Comparison of ENCODE assay signal across 25 cellular contexts in the genomic region with DNA sequence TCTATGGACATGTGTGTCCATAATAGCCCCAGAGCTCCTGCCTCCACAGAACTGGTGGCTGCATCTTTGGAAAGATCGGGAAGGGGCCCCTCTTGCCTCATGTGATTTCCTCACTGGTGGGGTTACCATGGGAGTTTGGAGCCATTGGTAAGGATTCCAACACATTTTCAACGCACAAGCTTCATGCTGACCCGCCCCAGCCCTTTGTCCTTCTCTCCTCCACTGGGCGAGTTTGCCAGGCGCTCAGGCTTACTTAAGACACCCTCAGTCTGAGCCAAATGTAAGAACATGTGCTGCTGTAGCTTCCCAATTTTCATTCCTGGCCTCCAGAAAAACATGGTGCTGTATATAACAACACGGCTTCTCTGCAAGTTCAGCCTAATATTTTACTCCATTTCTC.
DNase-seq lines count a peak whose midpoint lies in the region; ATAC-seq and TF ChIP-seq lines count a peak whose summit lies in the region.
"Had no signal": no experiment of that assay in that cellular context is flagged by ENCODE, and none has a peak within 500 bp of the region (broad histone marks: within the 10 kb centered on the region; RNA-seq: fewer than 3 reads in every experiment).

No MANE protein-coding gene starts in this region.

- intact Hi-C loops in adrenal gland (cut with DNase I): no loop called here
- intact Hi-C loops in Right ventricle myocardium superior (cut with DNase I): no loop called here
- intact Hi-C loops in activated CD8-positive, alpha-beta T cell treated with anti-CD3 and anti-CD28 coated beads for 36 hours (cut with micrococcal nuclease): no loop called here
- intact Hi-C loops in mammary epithelial cell (cut with micrococcal nuclease): no loop called here

- H3K79me2 ChIP-seq in mammary epithelial cell (ENCODE audit: insufficient read depth, low read length): no peaks in the 10 kb centered on the region

- H4K20me1 ChIP-seq in mammary epithelial cell (ENCODE audit: insufficient read depth, low read length): no peaks in the 10 kb centered on the region

- DNase-seq in adrenal gland (peak in 1 of 7 donors; percentile 55), Right ventricle myocardium superior (peak; percentile 73), mammary epithelial cell (no peak)
- no peak for DNase-seq in activated naive CD4-positive, alpha-beta T cell treated with anti-CD3 and anti-CD28 coated beads, Interleukin-2, amount 50 U/mL, for 16 hours
- DNase-seq in activated CD8-positive, alpha-beta T cell treated with anti-CD3 and anti-CD28 coated beads for 36 hours: no peak
- DNase-seq: activated CD4-positive, alpha-beta T cell treated with anti-CD3 and anti-CD28 coated beads, Interleukin-2, amount 50 U/mL, for 48 hours; CD8-positive, alpha-beta memory T cell; dorsolateral prefrontal cortex; NCI-H1092; NCI-H187 treated with DMSO at 0.1 percent for 48 hours; NCI-H2227 treated with DMSO at 0.1 percent for 48 hours; NCI-H526 treated with DMSO at 0.1 percent for 48 hours; stimulated activated CD4-positive, alpha-beta T cell treated with anti-CD3 and anti-CD28 coated beads, Interleukin-1b, Interleukin-23, amount 100 ng/mL, for 48 hours; stimulated activated CD8-positive, alpha-beta memory T cell treated with anti-CD3 and anti-CD28 coated beads, Interleukin-4, amount 100 ng/mL, for 48 hours; stimulated activated naive CD8-positive, alpha-beta T cell treated with anti-CD3 and anti-CD28 coated beads, Interleukin-15, amount 100 ng/mL, for 72 hours had no signal

- peak overlapping the region in 3 of 5 donors; percentile 6 to 75 (median 33) for H3K27ac ChIP-seq in adrenal gland
- peak overlapping the region; percentile 78 for H3K27ac ChIP-seq in subcutaneous abdominal adipose tissue (ENCODE audit: low read depth, low read length)
- H3K27ac ChIP-seq in mammary epithelial cell (ENCODE audit: insufficient read depth, low read depth, low read length): no peak overlapping the region

- no peaks in the 10 kb centered on the region for H3K27me3 ChIP-seq in adrenal gland
- H3K27me3 ChIP-seq in subcutaneous abdominal adipose tissue (ENCODE audit: control insufficient read depth in 5 of 5, insufficient read depth in 4 of 5, low read length in 5 of 5): no peaks in the 10 kb centered on the region
- no peaks in the 10 kb centered on the region for H3K27me3 ChIP-seq in mammary epithelial cell (ENCODE audit: insufficient read depth, low read length)
- H3K27me3 ChIP-seq: dorsolateral prefrontal cortex, transverse colon had no signal

- 85 to 92% (median 89%) methylated on average over 6 of the region's 6 CpGs for WGBS in adrenal gland, 4 donors
- WGBS in mammary epithelial cell (ENCODE audit: low coverage, missing lambda C conversion rate): 92% methylated on average over 6 of the region's 6 CpGs

- H3K36me3 Mint-ChIP-seq in nephron (ENCODE audit: low read depth): peaks cover 18% of the 10 kb centered on the region
- no peaks in the 10 kb centered on the region for H3K36me3 Mint-ChIP-seq in activated CD8-positive, alpha-beta T cell treated with anti-CD3 and anti-CD28 coated beads for 36 hours (ENCODE audit: low read depth)

- POLR2A ChIA-PET in activated CD8-positive, alpha-beta T cell treated with anti-CD3 and anti-CD28 coated beads for 36 hours (lab: Charles Lee): no interaction called here

- in situ Hi-C loops in mammary epithelial cell (cut with MboI; ENCODE audit: low sequenced_read_pairs in 2 of 2): no loop called here

- H3K4me2 ChIP-seq in mammary epithelial cell (ENCODE audit: insufficient read depth, low read depth, low read length): no peak overlapping the region

- H3K27me3 Mint-ChIP-seq in nephron (ENCODE audit: low read depth): no peaks in the 10 kb centered on the region
- no peaks in the 10 kb centered on the region for H3K27me3 Mint-ChIP-seq in activated CD8-positive, alpha-beta T cell treated with anti-CD3 and anti-CD28 coated beads for 36 hours
- H3K27me3 Mint-ChIP-seq: activated naive CD8-positive, alpha-beta T cell; B cell; stimulated activated naive CD8-positive, alpha-beta T cell treated with anti-CD3 and anti-CD28 coated beads, Interleukin-15, amount 100 ng/mL, for 72 hours had no signal

- H3K4me3 Mint-ChIP-seq in nephron: no peak overlapping the region
- H3K4me3 Mint-ChIP-seq in activated CD8-positive, alpha-beta T cell treated with anti-CD3 and anti-CD28 coated beads for 36 hours: no peak overlapping the region
- H3K4me3 Mint-ChIP-seq: activated naive CD8-positive, alpha-beta T cell; B cell; CD8-positive, alpha-beta memory T cell; stimulated activated naive CD8-positive, alpha-beta T cell treated with anti-CD3 and anti-CD28 coated beads, Interleukin-15, amount 100 ng/mL, for 72 hours had no signal

- H3K36me3 ChIP-seq in adrenal gland (replicated peaks in 1 of 2) (no peaks in the 10 kb centered on the region), subcutaneous abdominal adipose tissue (ENCODE audit: control insufficient read depth in 5 of 5, insufficient read depth in 5 of 5, low read length in 5 of 5) (peaks cover 0 to 22% (median 17%) of the 10 kb centered on the region in 5 donors), mammary epithelial cell (ENCODE audit: insufficient read depth, low read length) (peaks cover 2% of the 10 kb centered on the region)
- H3K36me3 ChIP-seq: prostate gland, transverse colon had no signal

- H3K9me3 Mint-ChIP-seq in nephron: peaks cover 6% of the 10 kb centered on the region
- no peaks in the 10 kb centered on the region for H3K9me3 Mint-ChIP-seq in activated CD8-positive, alpha-beta T cell treated with anti-CD3 and anti-CD28 coated beads for 36 hours
- H3K9me3 Mint-ChIP-seq: activated T-helper 2 cell treated with anti-CD3 and anti-CD28 coated beads, Interferon-gamma antibody, Interleukin-2, Interleukin-4, amounts not matched to agents 10 μg/mL and 5 μg/mL and 100 μg/mL, durations not matched to agents 14 hours and 24 hours and 36 hours had no signal

- TF ChIP-seq POLR2A in adrenal gland (IDR thresholded peaks at IDR 0.05): no peak

- no peak overlapping the region for H3K4me3 ChIP-seq in adrenal gland
- H3K4me3 ChIP-seq in subcutaneous abdominal adipose tissue (ENCODE audit: low read depth in 1 of 5, low read length in 5 of 5): no peak overlapping the region
- no peak overlapping the region for H3K4me3 ChIP-seq in mammary epithelial cell (replicated peaks in 1 of 3; ENCODE audit: insufficient read depth in 1 of 3, low read depth in 2 of 3, low read length in 3 of 3)
- H3K4me3 ChIP-seq: dorsolateral prefrontal cortex, prostate gland, skin epidermis, transverse colon had no signal

- H3K9me3 ChIP-seq in adrenal gland (replicated peaks in 1 of 3) (no peaks in the 10 kb centered on the region), subcutaneous abdominal adipose tissue (ENCODE audit: control insufficient read depth in 5 of 5, low read length in 5 of 5) (peaks cover 0 to 4% (median 0%) of the 10 kb centered on the region in 5 donors), mammary epithelial cell (replicated peaks; ENCODE audit: insufficient read depth, low read length) (no peaks in the 10 kb centered on the region)
- H3K9me3 ChIP-seq: prostate gland, transverse colon had no signal

- dilution Hi-C loops in mammary epithelial cell (cut with HindIII; ENCODE audit: low sequenced_read_pairs): no loop called here

- CTCF ChIA-PET in activated CD8-positive, alpha-beta T cell treated with anti-CD3 and anti-CD28 coated beads for 36 hours (lab: Charles Lee): no interaction called here
- CTCF ChIA-PET in mammary epithelial cell (lab: Charles Lee; ENCODE audit: low non-redundant PET): no interaction called here

- ATAC-seq in Right ventricle myocardium superior (ENCODE audit: poor library complexity) (peak; percentile 27), HG02571 (IDR thresholded peaks at IDR 0.05; ENCODE audit: unreplicated experiment) (no peak)
- no peak for ATAC-seq in activated CD8-positive, alpha-beta T cell treated with anti-CD3 and anti-CD28 coated beads for 36 hours
- ATAC-seq: activated CD4-positive, CD25-positive, alpha-beta regulatory T cell treated with anti-CD3 and anti-CD28 coated beads, Interleukin-2, amount 50 U/mL, for 24 hours; stimulated activated naive CD8-positive, alpha-beta T cell treated with anti-CD3 and anti-CD28 coated beads, Interleukin-15, amount 100 ng/mL, for 72 hours had no signal

- H2AFZ ChIP-seq in mammary epithelial cell (ENCODE audit: low read depth, low read length): no peak overlapping the region

- H3K4me1 Mint-ChIP-seq in nephron: peaks cover 46% of the 10 kb centered on the region
- no peaks in the 10 kb centered on the region for H3K4me1 Mint-ChIP-seq in activated CD8-positive, alpha-beta T cell treated with anti-CD3 and anti-CD28 coated beads for 36 hours (ENCODE audit: low read depth)
- H3K4me1 Mint-ChIP-seq: CD8-positive, alpha-beta memory T cell; stimulated activated naive CD8-positive, alpha-beta T cell treated with anti-CD3 and anti-CD28 coated beads, Interleukin-15, amount 100 ng/mL, for 72 hours had no signal

- TF ChIP-seq CTCF in adrenal gland (IDR thresholded peaks at IDR 0.05) (no peak), nephron (IDR thresholded peaks at IDR 0.05; ENCODE audit: unreplicated experiment in 3 of 3) (no peak), mammary epithelial cell (conservative IDR thresholded peaks at IDR 0.05 in 1 of 2, IDR thresholded peaks at IDR 0.05 in 1 of 2; ENCODE audit: extremely low read depth in 1 of 2, insufficient read depth in 1 of 2, low read depth in 1 of 2, low read length in 2 of 2) (no peak)
- no peak for TF ChIP-seq CTCF in activated CD8-positive, alpha-beta T cell treated with anti-CD3 and anti-CD28 coated beads for 36 hours (IDR thresholded peaks at IDR 0.05)

- H3K4me1 ChIP-seq in adrenal gland (replicated peaks in 1 of 2) (peaks cover 13 to 22% of the 10 kb centered on the region in 2 donors), subcutaneous abdominal adipose tissue (ENCODE audit: control insufficient read depth in 5 of 5, insufficient read depth in 5 of 5, low read length in 5 of 5) (peaks cover 6 to 42% (median 25%) of the 10 kb centered on the region in 5 donors), mammary epithelial cell (ENCODE audit: insufficient read depth, low read length) (peaks cover under 1% of the 10 kb centered on the region)
- H3K4me1 ChIP-seq: prostate gland had no signal

- H3K9ac ChIP-seq in subcutaneous abdominal adipose tissue (ENCODE audit: low read length in 5 of 5) (peak overlapping the region in 1 of 5 donors; percentile 6), mammary epithelial cell (ENCODE audit: insufficient read depth, low read length) (no peak overlapping the region)

- peak overlapping the region in 2 of 3 experiments; percentile 47 to 70 for H3K27ac Mint-ChIP-seq in nephron
- H3K27ac Mint-ChIP-seq in activated CD8-positive, alpha-beta T cell treated with anti-CD3 and anti-CD28 coated beads for 36 hours: no peak overlapping the region
- H3K27ac Mint-ChIP-seq: activated naive CD8-positive, alpha-beta T cell; activated T-helper 2 cell treated with anti-CD3 and anti-CD28 coated beads, Interferon-gamma antibody, Interleukin-2, Interleukin-4, amounts not matched to agents 10 μg/mL and 5 μg/mL and 100 μg/mL, durations not matched to agents 14 hours and 24 hours and 36 hours; B cell; CD8-positive, alpha-beta memory T cell had no signal

- BruUV-seq in mammary epithelial cell (replicated peaks; lab: Mats Ljungman, UMichigan): no TSS peak
